Comparison of ENCODE assay signal across 26 cellular contexts in the genomic region with DNA sequence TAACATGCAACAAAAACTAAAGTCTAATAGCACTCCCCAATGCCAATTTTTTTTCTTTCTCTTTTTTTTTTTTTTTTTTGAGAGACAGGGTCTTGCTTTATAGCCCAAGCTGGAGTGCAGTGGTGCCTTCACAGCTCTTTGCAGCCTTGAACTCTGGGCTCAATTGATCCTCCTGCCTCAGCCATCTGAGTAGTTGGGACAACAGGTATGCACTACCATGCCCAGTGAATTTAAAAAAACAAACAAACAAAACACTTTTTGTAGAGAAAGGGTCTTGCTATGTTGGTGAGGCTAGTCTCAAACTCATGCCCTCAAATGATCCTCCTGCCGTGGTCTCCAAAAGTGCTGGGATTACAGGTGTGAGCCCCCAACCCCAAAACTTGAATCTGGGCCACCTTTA.
"Had no signal": no experiment of that assay in that cellular context is flagged by ENCODE, and none has a peak within 500 bp of the region (broad histone marks: within the 10 kb centered on the region; RNA-seq: fewer than 3 reads in every experiment).

No MANE protein-coding gene starts in this region.

- H3K4me1 ChIP-seq: stomach, testis, thyroid gland, tibial artery, tibial nerve, upper lobe of left lung, upper lobe of right lung, uterus, vagina had no signal

- FAIRE-seq: urothelium cell line had no signal

- ATAC-seq: stimulated activated effector memory CD8-positive, alpha-beta T cell treated with anti-CD3 and anti-CD28 coated beads, Interleukin-12 subunit alpha, Interleukin-12 subunit beta, amount 100 ng/mL, for 72 hours; stimulated activated memory B cell treated with anti-CD40 and anti-IgM and Interleukin-4, amounts not matched to agents 10 μg/mL and 1 μg/mL and 100 μg/mL, for 72 hours; stimulated activated naive B cell treated with anti-CD40 and anti-IgM and Interleukin-4, amounts not matched to agents 10 μg/mL and 1 μg/mL and 100 μg/mL, for 72 hours; stimulated activated naive CD8-positive, alpha-beta T cell treated with anti-CD3 and anti-CD28 coated beads, Interleukin-15, amount 100 ng/mL, for 72 hours; stimulated activated naive CD8-positive, alpha-beta T cell treated with anti-CD3 and anti-CD28 coated beads, Interleukin-15, Interleukin-2, amounts not matched to agents 100 U/mL and 50 U/mL, for 24 hours; upper lobe of right lung had no signal

- H3K27ac ChIP-seq: stomach, suprapubic skin, testis, thoracic aorta, thyroid gland, tibial artery, tibial nerve, transverse colon, upper lobe of left lung, upper lobe of right lung, uterus, vagina had no signal

- H3K27me3 ChIP-seq: stomach, suprapubic skin, testis, thyroid gland, tibial artery, tibial nerve, transverse colon, upper lobe of left lung, upper lobe of right lung, uterus, vagina had no signal

- H3K36me3 ChIP-seq: stomach, suprapubic skin, thoracic aorta, thyroid gland, tibial artery, tibial nerve, transverse colon, upper lobe of left lung, upper lobe of right lung, uterus, vagina had no signal

- H3K9me3 ChIP-seq: stomach, suprapubic skin, testis, thoracic aorta, thyroid gland, tibial artery, tibial nerve, transverse colon, upper lobe of left lung, upper lobe of right lung, uterus, vagina had no signal

- H3K4me3 ChIP-seq: stomach, suprapubic skin, testis, thoracic aorta, thyroid gland, tibial artery, tibial nerve, transverse colon, upper lobe of left lung, upper lobe of right lung, uterus, vagina had no signal

- DNase-seq: stimulated activated CD4-positive, alpha-beta T cell treated with anti-CD3 and anti-CD28 coated beads, Interleukin-2, amount 100 ng/mL, for 48 hours; stimulated activated CD4-positive, alpha-beta T cell treated with anti-CD3 and anti-CD28 coated beads, Interleukin-4, amount 100 ng/mL, for 1 hour; stimulated activated CD4-positive, alpha-beta T cell treated with anti-CD3 and anti-CD28 coated beads, Interleukin-4, amount 100 ng/mL, for 24 hours; stimulated activated CD4-positive, alpha-beta T cell treated with anti-CD3 and anti-CD28 coated beads, Interleukin-4, amount 100 ng/mL, for 4 hours; stimulated activated CD8-positive, alpha-beta memory T cell treated with anti-CD3 and anti-CD28 coated beads, Interleukin-4, amount 100 ng/mL, for 48 hours; stimulated activated naive B cell treated with anti-CD40 and anti-IgM and Interleukin-4, amounts not matched to agents 10 μg/mL and 1 μg/mL and 100 μg/mL, for 72 hours; stimulated activated naive CD4-positive, alpha-beta T cell; stimulated activated naive CD4-positive, alpha-beta T cell treated with Interleukin-2 at 50 U/mL for 16 hours; stimulated activated naive CD8-positive, alpha-beta T cell treated with anti-CD3 and anti-CD28 coated beads, Interleukin-15, amount 100 ng/mL, for 72 hours; stimulated activated naive CD8-positive, alpha-beta T cell treated with anti-CD3 and anti-CD28 coated beads, Interleukin-15, Interleukin-2, amounts not matched to agents 100 U/mL and 50 U/mL, for 24 hours; stomach; substantia nigra; testis; thyroid gland; tibial artery; transverse colon; upper lobe of left lung; upper lobe of right lung; uterus had no signal
